3 cellular contexts compared by ENCODE assay signal in the genomic region with DNA sequence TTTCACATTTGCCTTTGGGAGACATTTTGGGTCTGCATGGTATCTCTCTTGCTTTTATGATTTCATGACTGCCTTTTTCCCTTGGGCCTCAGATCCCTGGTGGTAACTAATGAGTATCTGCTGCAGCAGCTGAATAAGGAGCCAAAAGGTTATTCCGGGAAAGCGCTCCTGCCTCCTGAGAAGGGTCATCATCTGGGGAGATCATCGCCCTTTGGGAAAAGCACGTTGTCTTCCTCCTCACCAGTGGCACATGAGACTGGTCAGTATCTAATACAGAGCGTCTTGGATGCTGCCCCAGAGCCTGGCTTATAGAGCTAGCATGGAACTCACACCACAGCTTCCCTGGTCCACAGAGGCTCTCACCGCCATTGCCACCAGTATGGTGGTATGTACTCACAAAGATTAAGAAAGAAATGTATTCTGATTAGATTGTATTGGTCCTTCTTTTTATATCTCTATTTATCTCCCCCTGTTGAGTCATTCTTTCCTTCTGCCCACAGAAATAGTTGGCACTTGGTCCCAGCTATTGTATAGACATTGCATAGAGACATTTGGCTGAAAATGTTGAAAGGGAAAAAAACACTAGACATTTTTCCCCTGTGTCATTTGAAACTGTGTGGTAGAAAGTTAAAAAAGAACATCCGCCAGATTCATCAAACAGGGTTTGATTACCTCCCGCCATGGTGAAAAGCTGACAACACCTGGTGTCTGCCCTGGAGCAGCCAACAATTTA.
TF ChIP-seq lines count a peak whose summit lies in the region.

No MANE protein-coding gene starts in this region.

TF ChIP-seq in SK-N-SH, 30 proteins besides CTCF, POLR2A, EP300 and RAD21:
- TF ChIP-seq RXRA (IDR thresholded peaks at IDR 0.05; ENCODE audit: borderline replicate concordance, low read depth) (no peak), NFIC (IDR thresholded peaks at IDR 0.05; ENCODE audit: borderline replicate concordance) (0 out of 2 replicates have a peak, but pooled peaks have one; percentile 19)

TF ChIP-seq in SK-N-SH treated with all-trans-retinoic acid at 6 μM for 48 hours, 23 proteins besides CTCF, POLR2A, EP300 and RAD21:
- TF ChIP-seq, protein P1, sequence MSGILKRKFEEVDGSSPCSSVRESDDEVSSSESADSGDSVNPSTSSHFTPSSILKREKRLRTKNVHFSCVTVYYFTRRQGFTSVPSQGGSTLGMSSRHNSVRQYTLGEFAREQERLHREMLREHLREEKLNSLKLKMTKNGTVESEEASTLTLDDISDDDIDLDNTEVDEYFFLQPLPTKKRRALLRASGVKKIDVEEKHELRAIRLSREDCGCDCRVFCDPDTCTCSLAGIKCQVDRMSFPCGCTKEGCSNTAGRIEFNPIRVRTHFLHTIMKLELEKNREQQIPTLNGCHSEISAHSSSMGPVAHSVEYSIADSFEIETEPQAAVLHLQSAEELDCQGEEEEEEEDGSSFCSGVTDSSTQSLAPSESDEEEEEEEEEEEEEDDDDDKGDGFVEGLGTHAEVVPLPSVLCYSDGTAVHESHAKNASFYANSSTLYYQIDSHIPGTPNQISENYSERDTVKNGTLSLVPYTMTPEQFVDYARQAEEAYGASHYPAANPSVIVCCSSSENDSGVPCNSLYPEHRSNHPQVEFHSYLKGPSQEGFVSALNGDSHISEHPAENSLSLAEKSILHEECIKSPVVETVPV (CRISPR knock-in tag; IDR thresholded peaks at IDR 0.05) = no peak
- TF ChIP-seq ZNF8 (CRISPR knock-in tag; IDR thresholded peaks at IDR 0.05) (no peak), TSHZ2 (CRISPR knock-in tag; IDR thresholded peaks at IDR 0.05) (no peak), ZFP3 (CRISPR knock-in tag; IDR thresholded peaks at IDR 0.05) (no peak), SNAI2 (CRISPR knock-in tag; IDR thresholded peaks at IDR 0.05) (no peak), ZC3H10 (CRISPR knock-in tag; IDR thresholded peaks at IDR 0.05) (no peak), PPARA (CRISPR knock-in tag; IDR thresholded peaks at IDR 0.05; ENCODE audit: borderline replicate concordance) (no peak), CSDC2 (CRISPR knock-in tag; IDR thresholded peaks at IDR 0.05) (no peak), TCF4 (CRISPR knock-in tag; IDR thresholded peaks at IDR 0.05; ENCODE audit: borderline replicate concordance) (no peak), ESRRG (CRISPR knock-in tag; IDR thresholded peaks at IDR 0.05) (no peak), BACH2 (CRISPR knock-in tag; IDR thresholded peaks at IDR 0.05; ENCODE audit: borderline replicate concordance) (no peak), ARNTL (CRISPR knock-in tag; IDR thresholded peaks at IDR 0.05; ENCODE audit: borderline replicate concordance, low read depth) (no peak), RARB (CRISPR knock-in tag; IDR thresholded peaks at IDR 0.05) (no peak), ZFP30 (CRISPR knock-in tag; IDR thresholded peaks at IDR 0.05) (no peak), POU6F1 (CRISPR knock-in tag; IDR thresholded peaks at IDR 0.05; ENCODE audit: borderline replicate concordance, low read depth) (no peak), TOX (CRISPR knock-in tag; IDR thresholded peaks at IDR 0.05; ENCODE audit: borderline replicate concordance) (no peak), GLIS3 (CRISPR knock-in tag; IDR thresholded peaks at IDR 0.05) (no peak)
- TF ChIP-seq, protein P2, sequence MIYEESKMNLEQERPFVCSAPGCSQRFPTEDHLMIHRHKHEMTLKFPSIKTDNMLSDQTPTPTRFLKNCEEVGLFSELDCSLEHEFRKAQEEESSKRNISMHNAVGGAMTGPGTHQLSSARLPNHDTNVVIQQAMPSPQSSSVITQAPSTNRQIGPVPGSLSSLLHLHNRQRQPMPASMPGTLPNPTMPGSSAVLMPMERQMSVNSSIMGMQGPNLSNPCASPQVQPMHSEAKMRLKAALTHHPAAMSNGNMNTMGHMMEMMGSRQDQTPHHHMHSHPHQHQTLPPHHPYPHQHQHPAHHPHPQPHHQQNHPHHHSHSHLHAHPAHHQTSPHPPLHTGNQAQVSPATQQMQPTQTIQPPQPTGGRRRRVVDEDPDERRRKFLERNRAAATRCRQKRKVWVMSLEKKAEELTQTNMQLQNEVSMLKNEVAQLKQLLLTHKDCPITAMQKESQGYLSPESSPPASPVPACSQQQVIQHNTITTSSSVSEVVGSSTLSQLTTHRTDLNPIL (CRISPR knock-in tag; IDR thresholded peaks at IDR 0.05; ENCODE audit: low read depth) = no peak

TF ChIP-seq in endothelial cell of umbilical vein, 7 proteins besides CTCF, POLR2A, EP300 and RAD21:
- TF ChIP-seq, protein P3, sequence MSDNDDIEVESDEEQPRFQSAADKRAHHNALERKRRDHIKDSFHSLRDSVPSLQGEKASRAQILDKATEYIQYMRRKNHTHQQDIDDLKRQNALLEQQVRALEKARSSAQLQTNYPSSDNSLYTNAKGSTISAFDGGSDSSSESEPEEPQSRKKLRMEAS (IDR thresholded peaks at IDR 0.05; ENCODE audit: insufficient read depth, insufficient read length) = no peak
- no peak for TF ChIP-seq EZH2 (IDR thresholded peaks at IDR 0.05; ENCODE audit: borderline replicate concordance, low read depth, low read length, severe bottlenecking)
- TF ChIP-seq GATA2 (IDR thresholded peaks at IDR 0.05; ENCODE audit: insufficient read depth, insufficient read length, low read depth, low read length) = no peak
- peak; percentile 51 for TF ChIP-seq FOS (IDR thresholded peaks at IDR 0.05; ENCODE audit: borderline replicate concordance, insufficient read depth, low read length)
- TF ChIP-seq JUN (IDR thresholded peaks at IDR 0.05; ENCODE audit: borderline replicate concordance, insufficient read depth, insufficient read length, low read depth) = peak; percentile 57
- no peak for TF ChIP-seq POLR2AphosphoS5 (IDR thresholded peaks at IDR 0.05; ENCODE audit: insufficient read depth, low read depth, low read length)
- no peak for TF ChIP-seq MYC (IDR thresholded peaks at IDR 0.05; ENCODE audit: low read depth, low read length)
TF ChIP-seq in endothelial cell of umbilical vein: peak in this region for 2.
